ENCODE assay signal across 8 cellular contexts in the genomic region with DNA sequence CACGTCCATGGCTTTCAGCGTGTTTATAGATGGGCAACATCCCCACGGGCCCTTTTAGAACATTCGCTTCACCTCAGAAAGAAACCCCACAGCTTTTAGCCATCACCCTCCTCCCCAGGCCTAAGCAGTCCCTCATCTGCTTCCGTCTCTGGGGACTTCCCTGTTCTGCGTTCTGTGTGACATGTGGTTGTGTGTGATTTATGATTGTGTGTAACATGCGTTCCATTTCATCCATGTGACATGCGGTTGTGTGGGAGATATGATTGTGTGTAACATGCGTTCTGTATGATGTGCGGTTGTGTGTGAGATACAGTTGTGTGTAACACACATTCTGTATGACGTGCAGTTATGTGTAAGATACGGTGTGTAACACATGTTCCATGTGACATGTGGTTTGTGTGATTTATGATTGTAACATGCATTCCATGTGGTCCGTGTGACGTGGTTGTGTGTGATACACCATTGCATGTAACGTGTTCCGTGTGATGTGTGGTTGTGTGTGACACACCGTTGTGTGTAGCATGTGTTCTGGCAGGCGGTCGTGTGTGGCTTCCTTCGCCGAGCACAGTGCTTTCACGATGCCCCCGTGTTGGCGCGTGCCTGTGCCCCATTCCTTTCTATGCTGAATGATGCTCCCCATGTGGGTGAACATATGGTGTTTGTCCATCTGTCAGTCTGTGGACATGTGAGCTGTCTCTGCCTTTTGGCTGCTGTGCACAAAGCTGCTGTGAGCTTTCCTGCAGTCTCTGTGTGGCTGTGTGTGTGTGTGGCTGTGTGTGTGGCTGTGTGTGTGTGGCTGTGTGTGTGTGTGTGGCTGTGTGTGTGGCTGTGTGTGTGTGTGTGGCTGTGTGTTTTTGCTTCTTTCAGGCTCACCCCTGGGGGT. TPM values are rescaled to one million over a fixed set of nuclear protein-coding genes. Genes with fewer than 3 reads are reported as not detected.
DNase-seq lines count a peak whose midpoint lies in the region; TF ChIP-seq lines count a peak whose summit lies in the region.

No MANE protein-coding gene starts in this region.

- no peak overlapping the region for H3K27ac Mint-ChIP-seq in Caco-2 (ENCODE audit: unreplicated experiment)

- H3K9me3 Mint-ChIP-seq in Caco-2 (ENCODE audit: unreplicated experiment) = no peaks in the 10 kb centered on the region

- no peak overlapping the region for H3K4ac ChIP-seq in neuronal stem cell (ENCODE audit: low read length)

- no peak for TF ChIP-seq CTCF in adrenal gland (IDR thresholded peaks at IDR 0.05)
- TF ChIP-seq CTCF in Caco-2 (IDR thresholded peaks at IDR 0.05; ENCODE audit: insufficient read depth in 1 of 2, low read depth in 1 of 2, low read length in 1 of 2, severe bottlenecking in 1 of 2, unreplicated experiment in 1 of 2) = no peak

- intact Hi-C loops in adrenal gland (cut with DNase I) (no loop called here), Caco-2 (cut with micrococcal nuclease; ENCODE audit: unreplicated experiment) (no loop called here)

- peak overlapping the region; percentile 61 for H2BK5ac ChIP-seq in neuronal stem cell (ENCODE audit: low read length)

- peak overlapping the region in 3 of 5 donors; percentile 91 to 98 (median 98) for H3K27ac ChIP-seq in adrenal gland
- no peak overlapping the region for H3K27ac ChIP-seq in neuronal stem cell (replicated peaks; ENCODE audit: low read length)

- peak overlapping the region; percentile 18 for H3K9ac ChIP-seq in neuronal stem cell (ENCODE audit: low read depth, low read length, poor library complexity)

- peak overlapping the region; percentile 99 for H2AK5ac ChIP-seq in neuronal stem cell (ENCODE audit: low read depth, low read length)

- no peaks in the 10 kb centered on the region for H3K27me3 Mint-ChIP-seq in Caco-2 (ENCODE audit: insufficient read depth, unreplicated experiment)

- no peak overlapping the region for H4K91ac ChIP-seq in neuronal stem cell (ENCODE audit: low read depth, low read length, poor library complexity)

- H3K4me3 Mint-ChIP-seq in Caco-2 (ENCODE audit: unreplicated experiment) = no peak overlapping the region

- no peak for TF ChIP-seq POLR2A in adrenal gland (IDR thresholded peaks at IDR 0.05)

- H3K36me3 ChIP-seq in adrenal gland (replicated peaks in 1 of 2) = no peaks in the 10 kb centered on the region
- peaks cover 0 to 3% of the 10 kb centered on the region in 2 donors for H3K36me3 ChIP-seq in neuronal stem cell (replicated peaks in 1 of 2; ENCODE audit: control insufficient read depth in 2 of 2, insufficient read depth in 2 of 2, low read length in 2 of 2)
- H3K36me3 ChIP-seq in Caco-2 (ENCODE audit: control insufficient read depth, insufficient read depth, low read length) = no peaks in the 10 kb centered on the region

- no peak overlapping the region for H2AFZ ChIP-seq in neuronal stem cell (ENCODE audit: low read length)

- CTCF ChIA-PET in Caco-2 (lab: Charles Lee) = interaction anchor here (0.6 to 1.8 kb wide), 2 partner anchors 24 to 32 kb away, joined by 3 to 4 read pairs; no protein-coding TSS in a partner anchor

- no peak overlapping the region for H2BK15ac ChIP-seq in neuronal stem cell (ENCODE audit: low read length)

- H3K18ac ChIP-seq in neuronal stem cell (ENCODE audit: low read length) = peak overlapping the region; percentile 52

- H3K23ac ChIP-seq in neuronal stem cell (ENCODE audit: low read depth, low read length, poor library complexity) = peak overlapping the region; percentile 16

- H3K9me3 ChIP-seq in adrenal gland (replicated peaks in 1 of 3) = no peaks in the 10 kb centered on the region
- peaks cover 0 to 7% of the 10 kb centered on the region in 2 donors for H3K9me3 ChIP-seq in neuronal stem cell (replicated peaks in 1 of 2; ENCODE audit: control insufficient read depth in 2 of 2, insufficient read depth in 1 of 2, low read depth in 1 of 2, low read length in 2 of 2)
- no peaks in the 10 kb centered on the region for H3K9me3 ChIP-seq in Caco-2

- peak; percentile 82 for DNase-seq in GDM1 (lab: John Stamatoyannopoulos, UW)
- DNase-seq in Kasumi-1 (lab: John Stamatoyannopoulos, UW) = peak; percentile 88 to 93
- no peak for DNase-seq in adrenal gland
- no peak for DNase-seq in neuronal stem cell (ENCODE audit: low spot score)
- no peak for DNase-seq in dedifferentiated amniotic fluid mesenchymal stem cell (ENCODE audit: extremely low spot score)
- DNase-seq in cerebellar nuclear complex (lab: John Stamatoyannopoulos, UW) = no peak
- no peak for DNase-seq in Caco-2
- no peak for DNase-seq in epidermal melanocyte (ENCODE audit: insufficient read length, low spot score)

- no TSS peak for BruUV-seq in Caco-2 (replicated peaks; lab: Mats Ljungman, UMichigan)

- H3K4me1 ChIP-seq in adrenal gland (replicated peaks in 1 of 2) = peaks cover 50 to 53% of the 10 kb centered on the region in 2 donors
- H3K4me1 ChIP-seq in neuronal stem cell (ENCODE audit: control insufficient read depth in 2 of 2, insufficient read depth in 1 of 2, low read depth in 1 of 2, low read length in 2 of 2) = peaks cover 12 to 27% of the 10 kb centered on the region in 2 donors
- peaks cover 30% of the 10 kb centered on the region for H3K4me1 ChIP-seq in Caco-2

- 69 to 76% (median 73%) methylated on average over 22 to 25 of the region's 25 CpGs for WGBS in adrenal gland, 4 donors
- no CpG with 5 or more reads among the region's 25 CpGs for WGBS in neuronal stem cell (ENCODE audit: extremely low coverage in 2 of 2, insufficient read length in 2 of 2, insufficient replicate concordance in 1 of 2), 2 donors

- no peak overlapping the region for H3K4me2 ChIP-seq in neuronal stem cell (ENCODE audit: insufficient read depth, low read length, poor library complexity, severe bottlenecking)

- H3K4me3 ChIP-seq in adrenal gland (no peak overlapping the region), neuronal stem cell (ENCODE audit: low read length in 2 of 2) (no peak overlapping the region), Caco-2 (ENCODE audit: low read depth, low read length) (no peak overlapping the region)

- H3K79me1 ChIP-seq in neuronal stem cell (ENCODE audit: low read depth, low read length) = peaks cover 6% of the 10 kb centered on the region

- H4K8ac ChIP-seq in neuronal stem cell (ENCODE audit: low read depth, low read length) = no peak overlapping the region

- H3K14ac ChIP-seq in neuronal stem cell (ENCODE audit: low read length) = peak overlapping the region; percentile 86

- H2BK120ac ChIP-seq in neuronal stem cell (ENCODE audit: low read depth, low read length) = no peak overlapping the region

- no peaks in the 10 kb centered on the region for H3K27me3 ChIP-seq in adrenal gland
- H3K27me3 ChIP-seq in neuronal stem cell (ENCODE audit: control insufficient read depth in 3 of 3, insufficient read depth in 3 of 3, low read depth in 1 of 3, low read length in 3 of 3) = peaks cover 0 to 1% (median 0%) of the 10 kb centered on the region in 3 experiments
- H3K27me3 ChIP-seq in Caco-2 (replicated peaks; ENCODE audit: control insufficient read depth, insufficient read depth, low read length) = no peaks in the 10 kb centered on the region

- H3K36me3 Mint-ChIP-seq in Caco-2 (ENCODE audit: insufficient read depth, unreplicated experiment) = peaks cover 18% of the 10 kb centered on the region

- peak overlapping the region; percentile 14 for H2BK12ac ChIP-seq in neuronal stem cell (ENCODE audit: low read length)

- POLR2A ChIA-PET in Caco-2 (lab: Charles Lee) = no interaction called here

- no peaks in the 10 kb centered on the region for H3K4me1 Mint-ChIP-seq in Caco-2 (ENCODE audit: low read depth, unreplicated experiment)

RNA-seq across cellular contexts. Expression of a gene that starts 26.2 kb away (rescaled TPM):
- total RNA-seq in adrenal gland (10 to 100 TPM; 31.6 to 75.3 (median 42.2) TPM), Caco-2 (2022) (17.8 and 19.3 TPM in 2 replicates)
- polyA plus RNA-seq in adrenal gland = 10 to 100 TPM in 2 of 3 donors, 1 to 10 TPM in 1; 3.4 to 34.0 (median 33.5) TPM
- polyA plus RNA-seq in neuronal stem cell (2013, experiment 1 of 2) = 2.1 TPM
- 2.0 TPM for polyA plus RNA-seq in neuronal stem cell (2013, experiment 2 of 2)

Comparison
In these comparisons a context has a peak if more than half of its experiments do, and no peak if none do; other contexts are left out.
1. DNase-seq: peak in GDM1 (single experiment) and Kasumi-1 (2 of 2); none in adrenal gland (0 of 7), neuronal stem cell (single experiment), dedifferentiated amniotic fluid mesenchymal stem cell (single experiment), cerebellar nuclear complex (0 of 2), Caco-2 (0 of 2) and epidermal melanocyte (single experiment).